17 cellular contexts compared by ENCODE assay signal in genomic region chr16:46916980-46917379, GRCh38. TPM values are rescaled to one million over a fixed set of nuclear protein-coding genes. Genes with fewer than 3 reads are reported as not detected.
DNase-seq lines count a peak whose midpoint lies in the region; ATAC-seq, FAIRE-seq and TF ChIP-seq lines count a peak whose summit lies in the region.
"Had no signal": no experiment of that assay in that cellular context is flagged by ENCODE, and none has a peak within 500 bp of the region (broad histone marks: within the 10 kb centered on the region; RNA-seq: fewer than 3 reads in every experiment).

No MANE protein-coding gene starts in this region.

- peaks cover 73 to 95% of the 10 kb centered on the region in 2 experiments for H3K36me3 ChIP-seq in HepG2 (replicated peaks in 1 of 2; ENCODE audit: control insufficient read depth in 1 of 2, insufficient read depth in 2 of 2, low read length in 2 of 2)
- peaks cover 0 to 47% (median 20%) of the 10 kb centered on the region in 4 donors for H3K36me3 ChIP-seq in right lobe of liver
- H3K36me3 ChIP-seq: prostate gland, upper lobe of left lung had no signal

- TF ChIP-seq EP300 in HepG2 (IDR thresholded peaks at IDR 0.05; ENCODE audit: low read depth in 2 of 2, low read length in 2 of 2) = no peak
- no peak for TF ChIP-seq EP300 in HepG2 (CRISPR knock-in tag; IDR thresholded peaks at IDR 0.05; ENCODE audit: borderline replicate concordance)

- intact Hi-C loops in HepG2 (cut with micrococcal nuclease; ENCODE audit: unreplicated experiment) = loop anchor here (10.0 kb wide), 1 partner anchor 222 kb away; no protein-coding TSS in a partner anchor
- intact Hi-C loops in right lobe of liver (cut with DNase I) = no loop called here
- intact Hi-C loops in dorsolateral prefrontal cortex (cut with DNase I) = loop anchor here in 1 of 2 donors (10.0 kb wide), 1 partner anchor 232 kb away; the partner anchor contains the start of genes ORC6 and VPS35
- intact Hi-C loops in activated T-helper 2 cell treated with anti-CD3 and anti-CD28 coated beads, Interferon-gamma antibody, Interleukin-2, Interleukin-4, amounts not matched to agents 10 μg/mL and 5 μg/mL and 100 μg/mL, durations not matched to agents 14 hours and 24 hours and 36 hours (cut with micrococcal nuclease) = no loop called here

- CTCF ChIA-PET in HepG2 (lab: Yijun Ruan, JAX; ENCODE audit: low intra/inter-chr PET ratio, low total read pairs) = interaction anchor here (1.6 kb wide), 1 partner anchor 63 kb away, joined by 4 read pairs; no protein-coding TSS in a partner anchor

- peak; percentile 44 for DNase-seq in HepG2 (ENCODE audit: low spot score)
- no peak for DNase-seq in right lobe of liver
- DNase-seq in NB4 (ENCODE audit: low read depth) = peak; percentile 38
- no peak for DNase-seq in dorsolateral prefrontal cortex
- DNase-seq in T-helper 9 cell = no peak
- DNase-seq in COLO829 (ENCODE audit: low spot score) = no peak
- no peak for DNase-seq in activated T-helper 2 cell treated with anti-CD3 and anti-CD28 coated beads, Interferon-gamma antibody, Interleukin-2, Interleukin-4, amounts not matched to agents 10 μg/mL and 5 μg/mL and 100 μg/mL, durations not matched to agents 14 hours and 24 hours and 36 hours (ENCODE audit: low spot score)
- DNase-seq: amniotic stem cell, DMS79 treated with DMSO at 0.1 percent for 48 hours, NCI-H1436 treated with DMSO at 0.1 percent for 48 hours, upper lobe of left lung had no signal

- TF ChIP-seq CTCF in HepG2 (CRISPR knock-in tag; IDR thresholded peaks at IDR 0.05) (no peak), right lobe of liver (IDR thresholded peaks at IDR 0.05) (no peak), NB4 (IDR thresholded peaks at IDR 0.05; ENCODE audit: low read depth, low read length) (no peak), dorsolateral prefrontal cortex (IDR thresholded peaks at IDR 0.05 in 54 of 56, conservative IDR thresholded peaks at IDR 0.05 in 2 of 56; ENCODE audit: low read depth in 1 of 56, partially characterized antibody in 56 of 56) (no peak)

- no peak for FAIRE-seq in HepG2 (lab: Jason Lieb, UNC)
- FAIRE-seq: H54, islet of Langerhans had no signal

- H3K9me3 ChIP-seq in HepG2 (ENCODE audit: low read length) (no peaks in the 10 kb centered on the region), right lobe of liver (no peaks in the 10 kb centered on the region)
- H3K9me3 ChIP-seq: prostate gland, upper lobe of left lung had no signal

- no peak overlapping the region for H3K9ac ChIP-seq in HepG2 (ENCODE audit: insufficient read depth, low read depth, low read length)

- ATAC-seq in HepG2 = peak; percentile 23
- ATAC-seq in right lobe of liver = no peak
- ATAC-seq in GM18861 (IDR thresholded peaks at IDR 0.05; ENCODE audit: unreplicated experiment) = no peak

- H3K4me3 Mint-ChIP-seq in activated T-helper 2 cell treated with anti-CD3 and anti-CD28 coated beads, Interferon-gamma antibody, Interleukin-2, Interleukin-4, amounts not matched to agents 10 μg/mL and 5 μg/mL and 100 μg/mL, durations not matched to agents 14 hours and 24 hours and 36 hours (ENCODE audit: low read depth) = no peak overlapping the region
- H3K4me3 Mint-ChIP-seq: dendritic cell treated with granulocyte-macrophage colony-stimulating factor and Interleukin-4, amounts not matched to agents 40 ng/mL and 50 ng/mL, for 4 days had no signal

- H3K27ac Mint-ChIP-seq in activated T-helper 2 cell treated with anti-CD3 and anti-CD28 coated beads, Interferon-gamma antibody, Interleukin-2, Interleukin-4, amounts not matched to agents 10 μg/mL and 5 μg/mL and 100 μg/mL, durations not matched to agents 14 hours and 24 hours and 36 hours = no peak overlapping the region

- H3K4me3 ChIP-seq in HepG2 (replicated peaks in 1 of 3; ENCODE audit: insufficient read depth in 1 of 3, low read depth in 2 of 3, low read length in 3 of 3) (no peak overlapping the region), right lobe of liver (no peak overlapping the region), NB4 (ENCODE audit: low read depth, low read length) (no peak overlapping the region), dorsolateral prefrontal cortex (no peak overlapping the region)
- H3K4me3 ChIP-seq: prostate gland, SK-N-MC, upper lobe of left lung had no signal

- BruUV-seq in HepG2 (replicated peaks; lab: Mats Ljungman, UMichigan) = no TSS peak

- no peak for TF ChIP-seq RAD21 in HepG2 (CRISPR knock-in tag; IDR thresholded peaks at IDR 0.05)

- no peaks in the 10 kb centered on the region for H3K9me3 Mint-ChIP-seq in activated T-helper 2 cell treated with anti-CD3 and anti-CD28 coated beads, Interferon-gamma antibody, Interleukin-2, Interleukin-4, amounts not matched to agents 10 μg/mL and 5 μg/mL and 100 μg/mL, durations not matched to agents 14 hours and 24 hours and 36 hours
- H3K9me3 Mint-ChIP-seq: dendritic cell treated with granulocyte-macrophage colony-stimulating factor and Interleukin-4, amounts not matched to agents 40 ng/mL and 50 ng/mL, for 4 days had no signal

- H3K4me1 ChIP-seq in HepG2 (ENCODE audit: insufficient read depth, low read length) (peaks cover 56% of the 10 kb centered on the region), right lobe of liver (peaks cover 0 to 38% (median 6%) of the 10 kb centered on the region in 4 donors)

- peaks cover 9% of the 10 kb centered on the region for H3K36me3 Mint-ChIP-seq in activated T-helper 2 cell treated with anti-CD3 and anti-CD28 coated beads, Interferon-gamma antibody, Interleukin-2, Interleukin-4, amounts not matched to agents 10 μg/mL and 5 μg/mL and 100 μg/mL, durations not matched to agents 14 hours and 24 hours and 36 hours (ENCODE audit: low read depth)

- H2AFZ ChIP-seq in HepG2 (ENCODE audit: low read length) = no peak overlapping the region

- no peaks in the 10 kb centered on the region for H3K79me2 ChIP-seq in HepG2 (ENCODE audit: insufficient read depth, low read length)

- 97% methylated on average over 3 of the region's 3 CpGs for WGBS in HepG2 (ENCODE audit: low lambda C conversion rate)
- 100% methylated on average over 2 of the region's 3 CpGs for WGBS in right lobe of liver (ENCODE audit: insufficient coverage, low coverage, low lambda C conversion rate, missing lambda C conversion rate)

- H3K4me1 Mint-ChIP-seq in activated T-helper 2 cell treated with anti-CD3 and anti-CD28 coated beads, Interferon-gamma antibody, Interleukin-2, Interleukin-4, amounts not matched to agents 10 μg/mL and 5 μg/mL and 100 μg/mL, durations not matched to agents 14 hours and 24 hours and 36 hours (ENCODE audit: low read depth) = no peaks in the 10 kb centered on the region

- H4K20me1 ChIP-seq in HepG2 (ENCODE audit: insufficient read depth, low read length) = peaks cover 34% of the 10 kb centered on the region

- H3K27me3 ChIP-seq in HepG2 (ENCODE audit: control insufficient read depth in 1 of 2, insufficient read depth in 2 of 2, low read length in 2 of 2) (no peaks in the 10 kb centered on the region), right lobe of liver (no peaks in the 10 kb centered on the region), dorsolateral prefrontal cortex (no peaks in the 10 kb centered on the region)
- H3K27me3 ChIP-seq: upper lobe of left lung had no signal

- POLR2A ChIA-PET in HepG2 (lab: Yijun Ruan, JAX) = interaction anchor here (1.0 to 2.0 kb wide), 4 partner anchors 17 to 63 kb away, joined by 3 to 10 read pairs (median 4); partner anchors contain the start of gene GPT2

- in situ Hi-C loops in HepG2 (cut with HindIII; ENCODE audit: extremely low pct_ligation_motif_present, low pct_unique_long_range_greater_than_20kb) = no loop called here

- H3K27me3 Mint-ChIP-seq in activated T-helper 2 cell treated with anti-CD3 and anti-CD28 coated beads, Interferon-gamma antibody, Interleukin-2, Interleukin-4, amounts not matched to agents 10 μg/mL and 5 μg/mL and 100 μg/mL, durations not matched to agents 14 hours and 24 hours and 36 hours (ENCODE audit: low read depth) = no peaks in the 10 kb centered on the region
- H3K27me3 Mint-ChIP-seq: dendritic cell treated with granulocyte-macrophage colony-stimulating factor and Interleukin-4, amounts not matched to agents 40 ng/mL and 50 ng/mL, for 4 days had no signal

- H3K4me2 ChIP-seq in HepG2 (ENCODE audit: low read depth, low read length) = no peak overlapping the region

- TF ChIP-seq POLR2A in HepG2 (IDR thresholded peaks at IDR 0.05; ENCODE audit: insufficient read depth in 1 of 2, low read depth in 2 of 2, low read length in 2 of 2) = no peak
- no peak for TF ChIP-seq POLR2A in right lobe of liver (IDR thresholded peaks at IDR 0.05)
- TF ChIP-seq POLR2A in NB4 (IDR thresholded peaks at IDR 0.05; ENCODE audit: extremely low read depth, insufficient read length) = no peak

- no peak overlapping the region for H3K27ac ChIP-seq in HepG2 (ENCODE audit: extremely low read length, insufficient read depth, low read length)
- H3K27ac ChIP-seq in right lobe of liver = no peak overlapping the region
- peak overlapping the region in 36 of 59 donors; percentile 2 to 80 (median 46) for H3K27ac ChIP-seq in dorsolateral prefrontal cortex
- H3K27ac ChIP-seq: prostate gland, SK-N-MC, upper lobe of left lung had no signal

RNA-seq across cellular contexts. Expression of gene GPT2, which starts 32.8 kb away (rescaled TPM):
- total RNA-seq in HepG2 (2016; rRNA removed; fragmentation: Illumina TruSeq; extraction: Trizol) (130 and 138 TPM in 2 replicates), right lobe of liver (100 to 1,000 TPM in 2 of 6 experiments, 10 to 100 TPM in 4; 30.8 to 163 (median 92.0) TPM), dorsolateral prefrontal cortex (100 to 1,000 TPM in 10 of 120 experiments, 10 to 100 TPM in 110; 45.9 to 230 (median 67.8) TPM)
- total RNA-seq in HepG2 (2016; cell fraction: cytosol; rRNA removed; fragmentation: Illumina TruSeq; extraction: Trizol; ENCODE audit: low read depth) = 22.1 and 23.2 TPM in 2 replicates
- 114 and 146 TPM in 2 replicates for total RNA-seq in HepG2 (2016; cell fraction: insoluble cytoplasmic fraction; rRNA removed; fragmentation: Illumina TruSeq; extraction: Trizol)
- 63.0 and 65.0 TPM in 2 replicates for total RNA-seq in HepG2 (2016; cell fraction: membrane; rRNA removed; fragmentation: Illumina TruSeq; extraction: Trizol)
- total RNA-seq in HepG2 (2016; cell fraction: nucleus; rRNA removed; fragmentation: Illumina TruSeq; extraction: Trizol) = 59.4 and 71.5 TPM in 2 replicates
- 267 and 269 TPM in 2 replicates for polyA plus RNA-seq in HepG2 (2011; rRNA removed)
- 182 and 277 TPM in 2 replicates for polyA plus RNA-seq in HepG2 (2011; cell fraction: cytosol; rRNA removed)
- polyA plus RNA-seq in HepG2 (2011; cell fraction: nucleus; rRNA removed) = 334 and 385 TPM in 2 replicates
- 220 and 249 TPM in 2 replicates for polyA plus RNA-seq in HepG2 (2012)
- 21.5 and 27.7 TPM in 2 replicates for polyA plus RNA-seq in HepG2 (2016; cell fraction: cytosol; fragmentation: Illumina TruSeq; extraction: Trizol; ENCODE audit: low read depth)
- 122 and 156 TPM in 2 replicates for polyA plus RNA-seq in HepG2 (2016; cell fraction: insoluble cytoplasmic fraction; fragmentation: Illumina TruSeq; extraction: Trizol; ENCODE audit: low read depth)
- 42.5 and 45.9 TPM in 2 replicates for polyA plus RNA-seq in HepG2 (2016; cell fraction: membrane; fragmentation: Illumina TruSeq; extraction: Trizol; ENCODE audit: low read depth)
- 148 and 163 TPM in 2 replicates for polyA plus RNA-seq in HepG2 (2016; cell fraction: nucleus; fragmentation: Illumina TruSeq; extraction: Trizol; ENCODE audit: insufficient read depth, low read depth)
- 33.0 and 786 TPM in 2 replicates for polyA minus RNA-seq in HepG2 (2011; rRNA and poly(A)+ RNA removed; ENCODE audit: low replicate concordance)
- 198 TPM in 2 replicates for polyA minus RNA-seq in HepG2 (2011; cell fraction: cytosol; rRNA and poly(A)+ RNA removed)
- 79.2 and 86.4 TPM in 2 replicates for polyA minus RNA-seq in HepG2 (2011; cell fraction: nucleus; rRNA and poly(A)+ RNA removed)
- 12.9 and 13.5 TPM in 2 replicates for total RNA-seq in activated T-helper 2 cell treated with anti-CD3 and anti-CD28 coated beads, Interferon-gamma antibody, Interleukin-2, Interleukin-4, amounts not matched to agents 10 μg/mL and 5 μg/mL and 100 μg/mL, durations not matched to agents 14 hours and 24 hours and 36 hours

RNA-seq across cellular contexts. Expression of gene DNAJA2, which starts 56.5 kb away (rescaled TPM):
- total RNA-seq in HepG2 (2016; rRNA removed; fragmentation: Illumina TruSeq; extraction: Trizol) = 176 and 181 TPM in 2 replicates
- 47.3 and 50.8 TPM in 2 replicates for total RNA-seq in HepG2 (2016; cell fraction: cytosol; rRNA removed; fragmentation: Illumina TruSeq; extraction: Trizol; ENCODE audit: low read depth)
- total RNA-seq in HepG2 (2016; cell fraction: insoluble cytoplasmic fraction; rRNA removed; fragmentation: Illumina TruSeq; extraction: Trizol) = 176 and 177 TPM in 2 replicates
- total RNA-seq in HepG2 (2016; cell fraction: membrane; rRNA removed; fragmentation: Illumina TruSeq; extraction: Trizol) = 92.5 and 108 TPM in 2 replicates
- total RNA-seq in HepG2 (2016; cell fraction: nucleus; rRNA removed; fragmentation: Illumina TruSeq; extraction: Trizol) = 65.1 and 73.4 TPM in 2 replicates
- 22.0 and 25.4 TPM in 2 replicates for polyA plus RNA-seq in HepG2 (2011; rRNA removed)
- 10.6 and 19.4 TPM in 2 replicates for polyA plus RNA-seq in HepG2 (2011; cell fraction: cytosol; rRNA removed)
- 9.5 and 13.3 TPM in 2 replicates for polyA plus RNA-seq in HepG2 (2011; cell fraction: nucleus; rRNA removed)
- polyA plus RNA-seq in HepG2 (2012) = 107 and 109 TPM in 2 replicates
- polyA plus RNA-seq in HepG2 (2016; cell fraction: cytosol; fragmentation: Illumina TruSeq; extraction: Trizol; ENCODE audit: low read depth) = 27.5 and 27.6 TPM in 2 replicates
- 139 and 148 TPM in 2 replicates for polyA plus RNA-seq in HepG2 (2016; cell fraction: insoluble cytoplasmic fraction; fragmentation: Illumina TruSeq; extraction: Trizol; ENCODE audit: low read depth)
- 41.2 and 43.1 TPM in 2 replicates for polyA plus RNA-seq in HepG2 (2016; cell fraction: membrane; fragmentation: Illumina TruSeq; extraction: Trizol; ENCODE audit: low read depth)
- 78.3 and 82.7 TPM in 2 replicates for polyA plus RNA-seq in HepG2 (2016; cell fraction: nucleus; fragmentation: Illumina TruSeq; extraction: Trizol; ENCODE audit: insufficient read depth, low read depth)
- polyA minus RNA-seq in HepG2 (2011; rRNA and poly(A)+ RNA removed; ENCODE audit: low replicate concordance) = 17.9 and 28.5 TPM in 2 replicates
- polyA minus RNA-seq in HepG2 (2011; cell fraction: cytosol; rRNA and poly(A)+ RNA removed) = 57.4 and 64.5 TPM in 2 replicates
- polyA minus RNA-seq in HepG2 (2011; cell fraction: nucleus; rRNA and poly(A)+ RNA removed) = 42.6 and 54.6 TPM in 2 replicates
- total RNA-seq in right lobe of liver = 10 to 100 TPM; 25.3 to 38.3 (median 32.0) TPM
- 100 to 1,000 TPM in 6 of 120 experiments, 10 to 100 TPM in 114; 40.9 to 103 (median 76.2) TPM for total RNA-seq in dorsolateral prefrontal cortex
- total RNA-seq in activated T-helper 2 cell treated with anti-CD3 and anti-CD28 coated beads, Interferon-gamma antibody, Interleukin-2, Interleukin-4, amounts not matched to agents 10 μg/mL and 5 μg/mL and 100 μg/mL, durations not matched to agents 14 hours and 24 hours and 36 hours = 65.9 and 74.4 TPM in 2 replicates

Comparison
In these comparisons a context has a peak if more than half of its experiments do, and no peak if none do; other contexts are left out.
1. DNase-seq: peak in HepG2 (single experiment) and NB4 (single experiment); none in right lobe of liver (0 of 3), dorsolateral prefrontal cortex (0 of 10), T-helper 9 cell (single experiment), COLO829 (single experiment) and activated T-helper 2 cell treated with anti-CD3 and anti-CD28 coated beads, Interferon-gamma antibody, Interleukin-2, Interleukin-4, amounts not matched to agents 10 μg/mL and 5 μg/mL and 100 μg/mL, durations not matched to agents 14 hours and 24 hours and 36 hours (single experiment).
2. H3K27ac ChIP-seq: peak in dorsolateral prefrontal cortex (36 of 59); none in HepG2 (single experiment) and right lobe of liver (0 of 3).